ENCODE assay signal across 22 cellular contexts in the genomic region with DNA sequence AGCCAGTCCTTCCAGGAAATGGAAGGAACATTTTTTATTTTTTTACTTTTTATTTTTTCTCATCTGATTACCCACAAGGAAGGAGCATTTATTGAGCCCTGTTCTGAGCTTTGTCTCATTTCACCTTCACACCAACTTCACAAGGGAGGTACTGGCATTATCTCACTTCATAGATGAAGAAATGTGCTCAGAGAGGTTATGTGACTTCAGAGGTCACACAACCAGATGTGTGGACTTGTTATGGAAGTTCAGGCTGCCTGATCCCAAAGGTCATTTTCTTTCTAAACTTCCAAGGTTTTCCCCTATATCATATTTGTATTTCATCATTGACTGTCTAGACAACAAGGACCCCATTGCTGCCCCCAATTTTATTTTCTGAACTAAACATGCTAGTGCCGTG.
"Had no signal": no experiment of that assay in that cellular context is flagged by ENCODE, and none has a peak within 500 bp of the region (broad histone marks: within the 10 kb centered on the region; RNA-seq: fewer than 3 reads in every experiment).

No MANE protein-coding gene starts in this region.

- H3K4me3 ChIP-seq: cardiac muscle cell, heart right ventricle, mucosa of descending colon, stomach, suprapubic skin, transverse colon had no signal

- ATAC-seq: activated CD4-positive, alpha-beta T cell treated with anti-CD3 and anti-CD28 coated beads for 36 hours; heart right ventricle; left colon; mucosa of descending colon; sciatic nerve; stimulated activated memory B cell treated with anti-CD40 and anti-IgM and Interleukin-4, amounts not matched to agents 10 μg/mL and 1 μg/mL and 100 μg/mL, for 72 hours had no signal

- H3K27me3 ChIP-seq: cardiac muscle cell, heart right ventricle, stomach, suprapubic skin, transverse colon had no signal

- H3K36me3 ChIP-seq: cardiac muscle cell, suprapubic skin, transverse colon had no signal

- H3K4me1 ChIP-seq: suprapubic skin had no signal

- H3K9me3 ChIP-seq: heart right ventricle, mucosa of descending colon, stomach, suprapubic skin, transverse colon had no signal

- H3K27ac ChIP-seq: cardiac muscle cell, heart right ventricle, suprapubic skin, transverse colon had no signal

- DNase-seq: activated B cell treated with CpG ODN at 0.5 μM for 24 hours; activated CD4-positive, alpha-beta T cell treated with anti-CD3 and anti-CD28 coated beads for 36 hours; activated CD4-positive, alpha-beta T cell treated with anti-CD3 and anti-CD28 coated beads, Interleukin-2, amount 50 U/mL, for 48 hours; activated naive CD4-positive, alpha-beta T cell treated with Interleukin-2 at 50 U/mL for 16 hours; activated naive CD8-positive, alpha-beta T cell treated with anti-CD3 and anti-CD28 coated beads for 36 hours; activated T-cell treated with anti-CD3 and anti-CD28 coated beads, Interleukin-2, amount 50 U/mL, for 48 hours; dermis blood vessel endothelial cell; effector CD8-positive, alpha-beta T cell; heart right ventricle; left colon; mucosa of descending colon; nephron progenitor cell; nucleus accumbens; small intestine; stimulated activated CD4-positive, alpha-beta T cell treated with anti-CD3 and anti-CD28 coated beads, Interleukin-15, amount 100 ng/mL, for 24 hours; stomach; T1000; transverse colon had no signal
